ENCODE assay signal across 21 cellular contexts in genomic region chr2:114373591-114373990, GRCh38.
"Had no signal": no experiment of that assay in that cellular context is flagged by ENCODE, and none has a peak within 500 bp of the region (broad histone marks: within the 10 kb centered on the region; RNA-seq: fewer than 3 reads in every experiment).

No MANE protein-coding gene starts in this region.

- DNase-seq: cortex of kidney; dermis blood vessel endothelial cell; dorsolateral prefrontal cortex; effector CD4-positive, alpha-beta T cell; effector CD8-positive, alpha-beta T cell; effector memory CD4-positive, alpha-beta T cell; effector memory CD8-positive, alpha-beta T cell; endodermal cell; esophagus squamous epithelium; foreskin fibroblast; foreskin keratinocyte; foreskin melanocyte; gastrocnemius medialis; glutamatergic neuron; head of caudate nucleus; heart left ventricle; heart right ventricle; hippocampal formation had no signal

- H3K27ac Mint-ChIP-seq: dendritic cell treated with granulocyte-macrophage colony-stimulating factor and Interleukin-4, amounts not matched to agents 40 ng/mL and 50 ng/mL, for 4 days; effector memory CD8-positive, alpha-beta T cell; endodermal cell had no signal

- H3K27me3 Mint-ChIP-seq: dendritic cell treated with granulocyte-macrophage colony-stimulating factor and Interleukin-4, amounts not matched to agents 40 ng/mL and 50 ng/mL, for 4 days; effector memory CD8-positive, alpha-beta T cell had no signal

- H3K4me1 Mint-ChIP-seq: endodermal cell had no signal

- ATAC-seq: effector memory CD8-positive, alpha-beta T cell; esophagus mucosa; foreskin keratinocyte; gastrocnemius medialis; gastroesophageal sphincter; heart left ventricle; heart right ventricle had no signal

- H3K4me3 Mint-ChIP-seq: dendritic cell treated with granulocyte-macrophage colony-stimulating factor and Interleukin-4, amounts not matched to agents 40 ng/mL and 50 ng/mL, for 4 days; effector memory CD8-positive, alpha-beta T cell; endodermal cell had no signal
